In genomic region chr19:55950566-55950965, GRCh38 we compare ENCODE assay signal across 5 cellular contexts. TPM values are rescaled to one million over a fixed set of nuclear protein-coding genes. Genes with fewer than 3 reads are reported as not detected.
"Had no signal": no experiment of that assay in that cellular context is flagged by ENCODE, and none has a peak within 500 bp of the region (broad histone marks: within the 10 kb centered on the region; RNA-seq: fewer than 3 reads in every experiment).

No MANE protein-coding gene starts in this region.

RNA-seq across cellular contexts. Expression of gene NLRP8, which starts 2.9 kb away (rescaled TPM):
- total RNA-seq: HepG2, HT-29, HT1080, IMR-90, K562 had no signal

RNA-seq across cellular contexts. Expression of gene NLRP13, which starts 18.4 kb away (rescaled TPM):
- total RNA-seq: HepG2, HT-29, HT1080, IMR-90, K562 had no signal

RNA-seq across cellular contexts. Expression of gene NLRP5, which starts 36.0 kb away (rescaled TPM):
- total RNA-seq: HepG2, HT-29, HT1080, IMR-90 had no signal
